In the genomic region with DNA sequence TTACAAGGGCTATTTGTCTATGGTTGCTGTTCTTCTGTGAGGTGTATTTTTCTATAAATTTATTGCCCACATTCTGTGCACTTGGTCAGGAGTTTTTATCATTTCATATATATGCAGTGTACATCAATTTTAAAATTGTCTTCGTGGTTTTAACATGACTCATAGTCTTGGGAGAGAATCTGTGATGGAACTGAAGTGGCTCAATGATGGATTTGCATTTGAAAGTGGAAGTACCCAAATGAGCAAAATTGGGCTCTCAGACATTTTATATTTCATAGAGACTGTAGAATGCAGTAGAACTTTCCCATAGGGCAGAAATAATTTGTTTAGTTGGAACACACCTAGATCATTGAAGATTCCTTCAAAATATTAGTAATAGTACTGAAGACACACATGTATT, we compare ENCODE assay signal across 1 cellular context.
TF ChIP-seq lines count a peak whose summit lies in the region.

No MANE protein-coding gene starts in this region.

TF ChIP-seq in WTC11, 78 proteins besides CTCF, POLR2A, EP300 and RAD21 (continued from another document):
- TF ChIP-seq, protein P1, sequence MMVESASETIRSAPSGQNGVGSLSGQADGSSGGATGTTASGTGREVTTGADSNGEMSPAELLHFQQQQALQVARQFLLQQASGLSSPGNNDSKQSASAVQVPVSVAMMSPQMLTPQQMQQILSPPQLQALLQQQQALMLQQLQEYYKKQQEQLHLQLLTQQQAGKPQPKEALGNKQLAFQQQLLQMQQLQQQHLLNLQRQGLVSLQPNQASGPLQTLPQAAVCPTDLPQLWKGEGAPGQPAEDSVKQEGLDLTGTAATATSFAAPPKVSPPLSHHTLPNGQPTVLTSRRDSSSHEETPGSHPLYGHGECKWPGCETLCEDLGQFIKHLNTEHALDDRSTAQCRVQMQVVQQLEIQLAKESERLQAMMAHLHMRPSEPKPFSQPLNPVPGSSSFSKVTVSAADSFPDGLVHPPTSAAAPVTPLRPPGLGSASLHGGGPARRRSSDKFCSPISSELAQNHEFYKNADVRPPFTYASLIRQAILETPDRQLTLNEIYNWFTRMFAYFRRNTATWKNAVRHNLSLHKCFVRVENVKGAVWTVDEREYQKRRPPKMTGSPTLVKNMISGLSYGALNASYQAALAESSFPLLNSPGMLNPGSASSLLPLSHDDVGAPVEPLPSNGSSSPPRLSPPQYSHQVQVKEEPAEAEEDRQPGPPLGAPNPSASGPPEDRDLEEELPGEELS (CRISPR knock-in tag; IDR thresholded peaks at IDR 0.05), result no peak
- no peak for TF ChIP-seq JAZF1 (CRISPR knock-in tag; IDR thresholded peaks at IDR 0.05)
